Comparison of ENCODE assay signal across 1 cellular context in genomic region chr5:171914939-171915338, GRCh38.
TF ChIP-seq lines count a peak whose summit lies in the region.

No MANE protein-coding gene starts in this region.

TF ChIP-seq in IMR-90, 13 proteins besides CTCF, POLR2A, EP300 and RAD21 (continued from another document):
- TF ChIP-seq, protein P1, sequence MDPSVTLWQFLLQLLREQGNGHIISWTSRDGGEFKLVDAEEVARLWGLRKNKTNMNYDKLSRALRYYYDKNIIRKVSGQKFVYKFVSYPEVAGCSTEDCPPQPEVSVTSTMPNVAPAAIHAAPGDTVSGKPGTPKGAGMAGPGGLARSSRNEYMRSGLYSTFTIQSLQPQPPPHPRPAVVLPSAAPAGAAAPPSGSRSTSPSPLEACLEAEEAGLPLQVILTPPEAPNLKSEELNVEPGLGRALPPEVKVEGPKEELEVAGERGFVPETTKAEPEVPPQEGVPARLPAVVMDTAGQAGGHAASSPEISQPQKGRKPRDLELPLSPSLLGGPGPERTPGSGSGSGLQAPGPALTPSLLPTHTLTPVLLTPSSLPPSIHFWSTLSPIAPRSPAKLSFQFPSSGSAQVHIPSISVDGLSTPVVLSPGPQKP (IDR thresholded peaks at IDR 0.05; ENCODE audit: borderline replicate concordance, low read depth, low read length): no peak
